Comparison of ENCODE assay signal across 1 cellular context in genomic region chr20:348972-349841, GRCh38.
TF ChIP-seq lines count a peak whose summit lies in the region.

No MANE protein-coding gene starts in this region.

TF ChIP-seq in HepG2, 621 proteins besides CTCF, POLR2A, EP300 and RAD21 (continued from another document and continues in another):
- TF ChIP-seq HOMEZ (CRISPR knock-in tag; IDR thresholded peaks at IDR 0.05; ENCODE audit: low read depth) = peak; percentile 84
- no peak for TF ChIP-seq ZNF558 (CRISPR knock-in tag; IDR thresholded peaks at IDR 0.05; ENCODE audit: borderline replicate concordance)
- TF ChIP-seq ZNF740 (CRISPR knock-in tag; IDR thresholded peaks at IDR 0.05) = no peak
- peak; percentile 64; the same call in 1 of the 2 replicates for TF ChIP-seq FOXJ3 (CRISPR knock-in tag; IDR thresholded peaks at IDR 0.05; ENCODE audit: borderline replicate concordance)
- TF ChIP-seq CREBL2 (CRISPR knock-in tag; IDR thresholded peaks at IDR 0.05; ENCODE audit: borderline replicate concordance) = no peak
- TF ChIP-seq FOXA1 (IDR thresholded peaks at IDR 0.05) = no peak
- TF ChIP-seq FOXA1 (CRISPR knock-in tag; IDR thresholded peaks at IDR 0.05) = peak; percentile 97
- TF ChIP-seq ZNF703 (CRISPR knock-in tag; IDR thresholded peaks at IDR 0.05; ENCODE audit: borderline replicate concordance) = no peak; the same call in 1 of the 2 replicates
- TF ChIP-seq ZNF713 (CRISPR knock-in tag; IDR thresholded peaks at IDR 0.05) = no peak
- TF ChIP-seq UBTF (CRISPR knock-in tag; IDR thresholded peaks at IDR 0.05) = 0 out of 2 replicates have a peak, but pooled peaks have one; percentile 43
- no peak for TF ChIP-seq U2AF2 (IDR thresholded peaks at IDR 0.05; ENCODE audit: low read depth, low read length)
- TF ChIP-seq ZSCAN31 (CRISPR knock-in tag; IDR thresholded peaks at IDR 0.05; ENCODE audit: low read depth) = no peak; the same call in 1 of the 2 replicates
- peak; percentile 46 for TF ChIP-seq HHEX (CRISPR knock-in tag; IDR thresholded peaks at IDR 0.05)
- no peak for TF ChIP-seq ZBTB37 (CRISPR knock-in tag; IDR thresholded peaks at IDR 0.05)
- TF ChIP-seq ETV5 (CRISPR knock-in tag; IDR thresholded peaks at IDR 0.05; ENCODE audit: borderline replicate concordance) = peak; percentile 61
- TF ChIP-seq FOXO1 (CRISPR knock-in tag; IDR thresholded peaks at IDR 0.05) = peak; percentile 74; the same call in 1 of the 2 replicates
- TF ChIP-seq SMC3 (IDR thresholded peaks at IDR 0.05; ENCODE audit: low read length) = peak; percentile 16; the same call in 1 of the 2 replicates
- 0 out of 2 replicates have a peak, but pooled peaks have one; percentile 24 for TF ChIP-seq SKIL (CRISPR knock-in tag; IDR thresholded peaks at IDR 0.05; ENCODE audit: borderline replicate concordance)
- TF ChIP-seq HNF4G (IDR thresholded peaks at IDR 0.05; ENCODE audit: borderline replicate concordance, low read depth, low read length) = no peak
- peak; percentile 63; the same call in 1 of the 2 replicates for TF ChIP-seq HNF4G (CRISPR knock-in tag; IDR thresholded peaks at IDR 0.05; ENCODE audit: borderline replicate concordance, low read depth)
- no peak for TF ChIP-seq ZNF292 (CRISPR knock-in tag; IDR thresholded peaks at IDR 0.05; ENCODE audit: borderline replicate concordance, low read depth)
- TF ChIP-seq NFKB2 (CRISPR knock-in tag; IDR thresholded peaks at IDR 0.05; ENCODE audit: borderline replicate concordance) = peak; percentile 85; the same call in 1 of the 2 replicates
- 0 out of 2 replicates have a peak, but pooled peaks have one; percentile 57 for TF ChIP-seq SMYD3 (CRISPR knock-in tag; IDR thresholded peaks at IDR 0.05)
- TF ChIP-seq DNMT1 (CRISPR knock-in tag; IDR thresholded peaks at IDR 0.05) = no peak
- peak; percentile 71; the same call in 1 of the 2 replicates for TF ChIP-seq ERF (CRISPR knock-in tag; IDR thresholded peaks at IDR 0.05)
- peak; percentile 56; the same call in 1 of the 2 replicates for TF ChIP-seq RFXAP (CRISPR knock-in tag; IDR thresholded peaks at IDR 0.05; ENCODE audit: borderline replicate concordance)
- TF ChIP-seq IRF9 (CRISPR knock-in tag; IDR thresholded peaks at IDR 0.05; ENCODE audit: borderline replicate concordance) = 0 out of 2 replicates have a peak, but pooled peaks have one; percentile 27
- no peak for TF ChIP-seq GMEB2 (CRISPR knock-in tag; IDR thresholded peaks at IDR 0.05; ENCODE audit: low read depth)
- TF ChIP-seq ZNF138 (CRISPR knock-in tag; IDR thresholded peaks at IDR 0.05; ENCODE audit: low read depth) = no peak
- TF ChIP-seq ZNF296 (CRISPR knock-in tag; conservative IDR thresholded peaks at IDR 0.05) = peak; percentile 66; the same call in 1 of the 2 replicates
- 0 out of 2 replicates have a peak, but pooled peaks have one; percentile 12 for TF ChIP-seq GLI4 (CRISPR knock-in tag; IDR thresholded peaks at IDR 0.05; ENCODE audit: borderline replicate concordance)
- no peak for TF ChIP-seq ETS1 (CRISPR knock-in tag; IDR thresholded peaks at IDR 0.05)
- no peak for TF ChIP-seq ZNF598 (CRISPR knock-in tag; IDR thresholded peaks at IDR 0.05; ENCODE audit: borderline replicate concordance)
- peak; percentile 41; the same call in 1 of the 2 replicates for TF ChIP-seq ZGPAT (CRISPR knock-in tag; IDR thresholded peaks at IDR 0.05)
- peak; percentile 62; the same call in 1 of the 2 replicates for TF ChIP-seq NFKBIZ (CRISPR knock-in tag; IDR thresholded peaks at IDR 0.05)
- no peak for TF ChIP-seq ZNF496 (CRISPR knock-in tag; IDR thresholded peaks at IDR 0.05; ENCODE audit: insufficient replicate concordance)
- peak in 1 of 2 experiments; percentile 47; a peak in 1 of 4 replicates for TF ChIP-seq KLF16 (CRISPR knock-in tag; IDR thresholded peaks at IDR 0.05)
- TF ChIP-seq STAT5B (CRISPR knock-in tag; IDR thresholded peaks at IDR 0.05) = no peak
- no peak for TF ChIP-seq NFE2 (CRISPR knock-in tag; IDR thresholded peaks at IDR 0.05)
- TF ChIP-seq ZNF335 (CRISPR knock-in tag; IDR thresholded peaks at IDR 0.05) = no peak
- no peak for TF ChIP-seq FIP1L1 (IDR thresholded peaks at IDR 0.05; ENCODE audit: borderline replicate concordance, insufficient read depth, low read depth, low read length)
- no peak; the same call in 1 of the 2 replicates for TF ChIP-seq CREB3 (CRISPR knock-in tag; IDR thresholded peaks at IDR 0.05)
- TF ChIP-seq NR2F6 (IDR thresholded peaks at IDR 0.05) = no peak
- peak; percentile 58 for TF ChIP-seq NR2F6 (CRISPR knock-in tag; IDR thresholded peaks at IDR 0.05)
- 0 out of 2 replicates have a peak, but pooled peaks have one; percentile 58 for TF ChIP-seq ZNF800 (CRISPR knock-in tag; IDR thresholded peaks at IDR 0.05)
- no peak for TF ChIP-seq ZFP36 (IDR thresholded peaks at IDR 0.05; ENCODE audit: borderline replicate concordance, low read depth, low read length, partially characterized antibody)
